In the genomic region with DNA sequence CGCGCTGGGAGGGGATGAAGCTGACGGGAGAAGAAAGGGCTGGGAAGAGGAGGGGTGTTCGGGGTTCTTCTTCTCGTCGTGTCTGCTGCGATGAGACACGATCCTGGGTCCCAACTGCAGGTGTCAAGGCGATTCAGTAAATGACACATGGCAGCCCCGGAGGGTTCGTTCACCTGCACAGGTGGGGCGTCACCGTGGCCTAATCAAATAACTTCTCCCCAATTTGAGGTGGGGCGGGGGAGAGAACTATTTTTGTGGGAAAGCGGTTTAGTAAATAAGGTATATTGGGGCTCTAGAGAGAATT, we compare ENCODE assay signal across 8 cellular contexts. TPM values are rescaled to one million over a fixed set of nuclear protein-coding genes. Genes with fewer than 3 reads are reported as not detected.
DNase-seq lines count a peak whose midpoint lies in the region; ATAC-seq and TF ChIP-seq lines count a peak whose summit lies in the region.

No MANE protein-coding gene starts in this region.

- no peaks in the 10 kb centered on the region for H3K9me3 ChIP-seq in DOHH2 (ENCODE audit: control insufficient read depth, insufficient read depth, low read length)

- H3K9me3 Mint-ChIP-seq in endothelial cell (ENCODE audit: unreplicated experiment) (no peaks in the 10 kb centered on the region), progenitor cell of endocrine pancreas (ENCODE audit: low read depth) (no peaks in the 10 kb centered on the region)

- H3K4me3 ChIP-seq in DOHH2 (ENCODE audit: low read length) = peak overlapping the region; percentile 85

- H3K4me3 Mint-ChIP-seq in endothelial cell (ENCODE audit: unreplicated experiment) = peak overlapping the region; percentile 91
- H3K4me3 Mint-ChIP-seq in progenitor cell of endocrine pancreas (ENCODE audit: low read depth) = peak overlapping the region; percentile 79

- peaks cover 26% of the 10 kb centered on the region for H3K36me3 ChIP-seq in DOHH2 (ENCODE audit: control insufficient read depth, low read length)

- peaks cover 10% of the 10 kb centered on the region for H3K4me1 Mint-ChIP-seq in endothelial cell (ENCODE audit: unreplicated experiment)
- H3K4me1 Mint-ChIP-seq in progenitor cell of endocrine pancreas (ENCODE audit: low read depth) = peaks cover 10% of the 10 kb centered on the region

- H3K27me3 Mint-ChIP-seq in endothelial cell (ENCODE audit: unreplicated experiment) (peaks cover 21% of the 10 kb centered on the region), progenitor cell of endocrine pancreas (peaks cover 80% of the 10 kb centered on the region)

- no peaks in the 10 kb centered on the region for H3K9me2 ChIP-seq in DOHH2 (replicated peaks; ENCODE audit: control insufficient read depth, low read length)

- ATAC-seq in HG03025 (IDR thresholded peaks at IDR 0.05; ENCODE audit: low FRiP score, unreplicated experiment) = no peak
- ATAC-seq in HG03159 (IDR thresholded peaks at IDR 0.05; ENCODE audit: unreplicated experiment) = no peak
- ATAC-seq in HG03196 (IDR thresholded peaks at IDR 0.05; ENCODE audit: unreplicated experiment) = no peak

- peak; percentile 39 for DNase-seq in NCI-H2171 (lab: John Stamatoyannopoulos, UW)
- no peak for DNase-seq in endothelial cell (ENCODE audit: low spot score)
- DNase-seq in progenitor cell of endocrine pancreas (ENCODE audit: low spot score, unreplicated experiment) = no peak
- DNase-seq in dermis blood vessel endothelial cell = no peak

- peaks cover 60% of the 10 kb centered on the region for H3K4me1 ChIP-seq in DOHH2 (ENCODE audit: control insufficient read depth, low read length)

- 0 out of 2 replicates have a peak overlapping the region, but pooled peaks have one; percentile 11 for H3K27ac ChIP-seq in DOHH2 (ENCODE audit: low read depth, low read length)

- H4K20me1 ChIP-seq in DOHH2 (ENCODE audit: control insufficient read depth, insufficient read depth, low read depth, low read length) = no peaks in the 10 kb centered on the region

- H3K36me3 Mint-ChIP-seq in endothelial cell (ENCODE audit: low read depth, unreplicated experiment) = no peaks in the 10 kb centered on the region
- H3K36me3 Mint-ChIP-seq in progenitor cell of endocrine pancreas (ENCODE audit: insufficient read depth) = no peaks in the 10 kb centered on the region

- H3K4me2 ChIP-seq in DOHH2 (ENCODE audit: low read length) = peak overlapping the region; percentile 96

- no peaks in the 10 kb centered on the region for H3K27me3 ChIP-seq in DOHH2 (ENCODE audit: control insufficient read depth, low read length)

- peaks cover 33% of the 10 kb centered on the region for H3K79me2 ChIP-seq in DOHH2 (ENCODE audit: control insufficient read depth, low read length)

- peaks cover 15% of the 10 kb centered on the region for H3F3A ChIP-seq in DOHH2 (ENCODE audit: control insufficient read depth, insufficient read depth)

- H3K27ac Mint-ChIP-seq in endothelial cell (ENCODE audit: unreplicated experiment) (no peak overlapping the region), progenitor cell of endocrine pancreas (no peak overlapping the region)

- TF ChIP-seq CTCF in DOHH2 (IDR thresholded peaks at IDR 0.05; ENCODE audit: low read depth, low read length, poor library complexity, severe bottlenecking) = no peak
- no peak for TF ChIP-seq CTCF in endothelial cell (IDR thresholded peaks at IDR 0.05; ENCODE audit: unreplicated experiment)
- TF ChIP-seq CTCF in progenitor cell of endocrine pancreas (IDR thresholded peaks at IDR 0.05; ENCODE audit: unreplicated experiment) = no peak

RNA-seq across cellular contexts. Expression of gene FAM81A, which starts 0.6 kb away (rescaled TPM):
- total RNA-seq in endothelial cell (ENCODE audit: unreplicated experiment) = 0.23 TPM
- total RNA-seq in progenitor cell of endocrine pancreas = 0.34 and 0.58 TPM in 2 replicates
- total RNA-seq in dermis blood vessel endothelial cell = 0.47 TPM in 1 of 2 replicates, not detected in the other
